24 cellular contexts compared by ENCODE assay signal in genomic region chrX:6159468-6159867, GRCh38.
"Had no signal": no experiment of that assay in that cellular context is flagged by ENCODE, and none has a peak within 500 bp of the region (broad histone marks: within the 10 kb centered on the region; RNA-seq: fewer than 3 reads in every experiment).

No MANE protein-coding gene starts in this region.

- H3K4me3 Mint-ChIP-seq: activated naive CD8-positive, alpha-beta T cell; immature natural killer cell; natural killer cell treated with Interleukin-12 subunit alpha and Interleukin-12 subunit beta and Interleukin-15 and Interleukin-18, amount 100 ng/mL, for 72 hours; stimulated activated memory B cell treated with anti-CD40 and anti-IgM and Interleukin-4, amounts not matched to agents 10 μg/mL and 1 μg/mL and 100 μg/mL, for 72 hours; T-cell; T-helper 2 cell treated with Interferon-gamma antibody and Interleukin-4, amounts not matched to agents 5 μg/mL and 100 μg/mL, for 36 hours had no signal

- H3K36me3 ChIP-seq: left lung, sigmoid colon, stomach, thyroid gland, upper lobe of left lung had no signal

- H3K4me1 ChIP-seq: body of pancreas, left lung, sigmoid colon, stomach, thyroid gland, upper lobe of left lung had no signal

- H3K27ac ChIP-seq: body of pancreas, left lung, sigmoid colon, stomach, thyroid gland, upper lobe of left lung had no signal

- H3K27me3 ChIP-seq: body of pancreas, left lung, sigmoid colon, stomach, thyroid gland, upper lobe of left lung had no signal

- H3K27ac Mint-ChIP-seq: activated naive CD8-positive, alpha-beta T cell; natural killer cell treated with Interleukin-12 subunit alpha and Interleukin-12 subunit beta and Interleukin-15 and Interleukin-18, amount 100 ng/mL, for 72 hours; stimulated activated memory B cell treated with anti-CD40 and anti-IgM and Interleukin-4, amounts not matched to agents 10 μg/mL and 1 μg/mL and 100 μg/mL, for 72 hours; T-cell; T-helper 2 cell treated with Interferon-gamma antibody and Interleukin-4, amounts not matched to agents 5 μg/mL and 100 μg/mL, for 36 hours had no signal

- H3K4me3 ChIP-seq: body of pancreas, left lung, lung, mucosa of descending colon, sigmoid colon, stomach, thyroid gland, upper lobe of left lung had no signal

- H3K4me1 Mint-ChIP-seq: immature natural killer cell; stimulated activated memory B cell treated with anti-CD40 and anti-IgM and Interleukin-4, amounts not matched to agents 10 μg/mL and 1 μg/mL and 100 μg/mL, for 72 hours; T-cell had no signal

- H3K27me3 Mint-ChIP-seq: activated naive CD8-positive, alpha-beta T cell; natural killer cell treated with Interleukin-12 subunit alpha and Interleukin-12 subunit beta and Interleukin-15 and Interleukin-18, amount 100 ng/mL, for 72 hours; stimulated activated memory B cell treated with anti-CD40 and anti-IgM and Interleukin-4, amounts not matched to agents 10 μg/mL and 1 μg/mL and 100 μg/mL, for 72 hours; T-cell had no signal

- H3K9me3 ChIP-seq: body of pancreas, left lung, mucosa of descending colon, sigmoid colon, stomach, thyroid gland, upper lobe of left lung had no signal

- DNase-seq: activated CD4-positive, alpha-beta T cell treated with anti-CD3 and anti-CD28 coated beads for 4 hours; activated CD4-positive, alpha-beta T cell treated with anti-CD3 and anti-CD28 coated beads, Interleukin-2, amount 50 U/mL, for 4 hours; activated effector memory CD4-positive, alpha-beta T cell treated with Interleukin-2 at 50 U/mL for 16 hours; activated naive CD4-positive, alpha-beta T cell treated with Interleukin-2 at 50 U/mL for 16 hours; body of pancreas; cortex of kidney; immature natural killer cell; kidney; left lung; mesendoderm; mucosa of descending colon; posterior cingulate gyrus; sigmoid colon; small intestine; stimulated activated CD4-positive, alpha-beta T cell treated with anti-CD3 and anti-CD28 coated beads, Interleukin-4, amount 100 ng/mL, for 24 hours; stomach; T-cell; thyroid gland; upper lobe of left lung had no signal

- H3K36me3 Mint-ChIP-seq: activated naive CD8-positive, alpha-beta T cell; immature natural killer cell; natural killer cell treated with Interleukin-12 subunit alpha and Interleukin-12 subunit beta and Interleukin-15 and Interleukin-18, amount 100 ng/mL, for 72 hours; stimulated activated memory B cell treated with anti-CD40 and anti-IgM and Interleukin-4, amounts not matched to agents 10 μg/mL and 1 μg/mL and 100 μg/mL, for 72 hours; T-cell had no signal

- H3K9me3 Mint-ChIP-seq: stimulated activated memory B cell treated with anti-CD40 and anti-IgM and Interleukin-4, amounts not matched to agents 10 μg/mL and 1 μg/mL and 100 μg/mL, for 72 hours; T-helper 2 cell treated with Interferon-gamma antibody and Interleukin-4, amounts not matched to agents 5 μg/mL and 100 μg/mL, for 36 hours had no signal
